Comparison of ENCODE assay signal across 8 cellular contexts in genomic region chr16:67173808-67174705, GRCh38. TPM values are rescaled to one million over a fixed set of nuclear protein-coding genes. Genes with fewer than 3 reads are reported as not detected.
DNase-seq lines count a peak whose midpoint lies in the region; ATAC-seq and TF ChIP-seq lines count a peak whose summit lies in the region.

No MANE protein-coding gene starts in this region.

- no peaks in the 10 kb centered on the region for H3K36me3 Mint-ChIP-seq in activated T-cell treated with anti-CD3 and anti-CD28 coated beads, Interleukin-2, amount 50 U/mL, for 24 hours (ENCODE audit: low read depth)
- peaks cover 3% of the 10 kb centered on the region for H3K36me3 Mint-ChIP-seq in mesothelial cell of epicardium

- H3K27me3 Mint-ChIP-seq in activated T-cell treated with anti-CD3 and anti-CD28 coated beads, Interleukin-2, amount 50 U/mL, for 24 hours, result peaks cover 81% of the 10 kb centered on the region
- peaks cover 51% of the 10 kb centered on the region for H3K27me3 Mint-ChIP-seq in mesothelial cell of epicardium (ENCODE audit: low read depth)

- ATAC-seq in HG03196 (IDR thresholded peaks at IDR 0.05; ENCODE audit: unreplicated experiment), result peak; percentile 38

- TF ChIP-seq CTCF in 22Rv1 (IDR thresholded peaks at IDR 0.05) (peak; percentile 45), GM12872 (IDR thresholded peaks at IDR 0.05; ENCODE audit: insufficient read depth, low read depth, low read length) (0 out of 3 replicates have a peak, but pooled peaks have one; percentile 4), mesothelial cell of epicardium (IDR thresholded peaks at IDR 0.05; ENCODE audit: unreplicated experiment) (no peak)

- H3K4me1 Mint-ChIP-seq in activated T-cell treated with anti-CD3 and anti-CD28 coated beads, Interleukin-2, amount 50 U/mL, for 24 hours (ENCODE audit: low read depth), result peaks cover 39% of the 10 kb centered on the region
- peaks cover 46% of the 10 kb centered on the region for H3K4me1 Mint-ChIP-seq in mesothelial cell of epicardium

- H3K9me3 Mint-ChIP-seq in activated T-cell treated with anti-CD3 and anti-CD28 coated beads, Interleukin-2, amount 50 U/mL, for 24 hours, result no peaks in the 10 kb centered on the region
- H3K9me3 Mint-ChIP-seq in mesothelial cell of epicardium, result no peaks in the 10 kb centered on the region

- H3K27ac ChIP-seq in 22Rv1 (peak overlapping the region; percentile 95), epithelial cell of prostate (peak overlapping the region; percentile 78)

- H3K4me3 Mint-ChIP-seq in activated T-cell treated with anti-CD3 and anti-CD28 coated beads, Interleukin-2, amount 50 U/mL, for 24 hours, result peak overlapping the region; percentile 68
- peak overlapping the region; percentile 66 for H3K4me3 Mint-ChIP-seq in mesothelial cell of epicardium

- no peak overlapping the region for H3K27ac Mint-ChIP-seq in activated T-cell treated with anti-CD3 and anti-CD28 coated beads, Interleukin-2, amount 50 U/mL, for 24 hours
- H3K27ac Mint-ChIP-seq in mesothelial cell of epicardium, result no peak overlapping the region

- DNase-seq in NCI-H748 (lab: John Stamatoyannopoulos, UW; ENCODE audit: unreplicated experiment) (peak; percentile 86), epithelial cell of prostate (ENCODE audit: low read depth, low spot score) (peak; percentile 76), mesothelial cell of epicardium (ENCODE audit: low spot score in 2 of 2, unreplicated experiment in 2 of 2) (no peak), stromal cell of bone marrow (ENCODE audit: low read depth) (peak; percentile 65)
- DNase-seq in activated T-cell treated with anti-CD3 and anti-CD28 coated beads, Interleukin-2, amount 50 U/mL, for 24 hours, result peak; percentile 76

RNA-seq across cellular contexts. Expression of gene NOL3, which starts 3.7 kb away (rescaled TPM):
- total RNA-seq in mesothelial cell of epicardium, result 14.0 to 15.5 TPM (median 14.2 TPM) in 3 replicates

RNA-seq across cellular contexts. Expression of gene HSF4, which starts 9.5 kb away (rescaled TPM):
- total RNA-seq in mesothelial cell of epicardium, result 10.7 to 14.2 TPM (median 13.1 TPM) in 3 replicates

RNA-seq across cellular contexts. Expression of gene MATCAP1, which starts 9.7 kb away (rescaled TPM):
- 121 to 131 TPM (median 129 TPM) in 3 replicates for total RNA-seq in mesothelial cell of epicardium

RNA-seq across cellular contexts. Expression of gene FBXL8, which starts 14.3 kb away (rescaled TPM):
- total RNA-seq in mesothelial cell of epicardium, result 8.1 to 8.9 TPM (median 8.2 TPM) in 3 replicates

RNA-seq across cellular contexts. Expression of gene TRADD, which starts 14.3 kb away (rescaled TPM):
- 7.2 to 7.8 TPM (median 7.8 TPM) in 3 replicates for total RNA-seq in mesothelial cell of epicardium

Comparison
In these comparisons a context has a peak if more than half of its experiments do, and no peak if none do; other contexts are left out.
1. DNase-seq: peak in NCI-H748 (single experiment), activated T-cell treated with anti-CD3 and anti-CD28 coated beads, Interleukin-2, amount 50 U/mL, for 24 hours (single experiment), epithelial cell of prostate (single experiment) and stromal cell of bone marrow (single experiment); none in mesothelial cell of epicardium (0 of 2).